Comparison of ENCODE assay signal across 8 cellular contexts in genomic region chrX:154526901-154527675, GRCh38. TPM values are rescaled to one million over a fixed set of nuclear protein-coding genes. Genes with fewer than 3 reads are reported as not detected.
DNase-seq lines count a peak whose midpoint lies in the region; ATAC-seq and TF ChIP-seq lines count a peak whose summit lies in the region.

No MANE protein-coding gene starts in this region.

- H3K27ac ChIP-seq in C4-2B: peak overlapping the region; percentile 60

- H3K4me1 Mint-ChIP-seq in activated T-helper 2 cell treated with anti-CD3 and anti-CD28 coated beads, Interferon-gamma antibody, Interleukin-2, Interleukin-4, amounts not matched to agents 10 μg/mL and 5 μg/mL and 100 μg/mL, durations not matched to agents 14 hours and 24 hours and 36 hours (ENCODE audit: low read depth): peaks cover 16% of the 10 kb centered on the region
- H3K4me1 Mint-ChIP-seq in neural crest cell: peaks cover 10% of the 10 kb centered on the region
- H3K4me1 Mint-ChIP-seq in type B pancreatic cell (ENCODE audit: unreplicated experiment): no peaks in the 10 kb centered on the region

- TF ChIP-seq CTCF in C4-2B (conservative IDR thresholded peaks at IDR 0.05) (peak; percentile 63), foreskin fibroblast (IDR thresholded peaks at IDR 0.05; ENCODE audit: low read depth, low read length) (peak; percentile 64), neural crest cell (conservative IDR thresholded peaks at IDR 0.05) (peak; percentile 60), type B pancreatic cell (conservative IDR thresholded peaks at IDR 0.05) (peak; percentile 66)

- intact Hi-C loops in activated T-helper 2 cell treated with anti-CD3 and anti-CD28 coated beads, Interferon-gamma antibody, Interleukin-2, Interleukin-4, amounts not matched to agents 10 μg/mL and 5 μg/mL and 100 μg/mL, durations not matched to agents 14 hours and 24 hours and 36 hours (cut with micrococcal nuclease): no loop called here

- no peaks in the 10 kb centered on the region for H3K27me3 Mint-ChIP-seq in activated T-helper 2 cell treated with anti-CD3 and anti-CD28 coated beads, Interferon-gamma antibody, Interleukin-2, Interleukin-4, amounts not matched to agents 10 μg/mL and 5 μg/mL and 100 μg/mL, durations not matched to agents 14 hours and 24 hours and 36 hours (ENCODE audit: low read depth)
- H3K27me3 Mint-ChIP-seq in neural crest cell (ENCODE audit: low read depth) (peaks cover 3% of the 10 kb centered on the region), type B pancreatic cell (no peaks in the 10 kb centered on the region)

- peak; percentile 62 to 66 for DNase-seq in Kasumi-1 (lab: John Stamatoyannopoulos, UW)
- peak; percentile 82 for DNase-seq in RKO (ENCODE audit: low spot score)
- DNase-seq in activated T-helper 2 cell treated with anti-CD3 and anti-CD28 coated beads, Interferon-gamma antibody, Interleukin-2, Interleukin-4, amounts not matched to agents 10 μg/mL and 5 μg/mL and 100 μg/mL, durations not matched to agents 14 hours and 24 hours and 36 hours (ENCODE audit: low spot score): peak; percentile 50
- DNase-seq in foreskin fibroblast: peak; percentile 62 to 85
- DNase-seq in neural crest cell (ENCODE audit: low read depth, low spot score): peak; percentile 60
- no peak for DNase-seq in type B pancreatic cell (ENCODE audit: extremely low spot score, unreplicated experiment)

- H3K4me3 Mint-ChIP-seq in activated T-helper 2 cell treated with anti-CD3 and anti-CD28 coated beads, Interferon-gamma antibody, Interleukin-2, Interleukin-4, amounts not matched to agents 10 μg/mL and 5 μg/mL and 100 μg/mL, durations not matched to agents 14 hours and 24 hours and 36 hours (ENCODE audit: low read depth): no peak overlapping the region
- H3K4me3 Mint-ChIP-seq in neural crest cell (peak overlapping the region; percentile 57), type B pancreatic cell (peak overlapping the region; percentile 62)

- peak overlapping the region; percentile 22 for H3K27ac Mint-ChIP-seq in activated T-helper 2 cell treated with anti-CD3 and anti-CD28 coated beads, Interferon-gamma antibody, Interleukin-2, Interleukin-4, amounts not matched to agents 10 μg/mL and 5 μg/mL and 100 μg/mL, durations not matched to agents 14 hours and 24 hours and 36 hours
- peak overlapping the region; percentile 86 for H3K27ac Mint-ChIP-seq in neural crest cell (ENCODE audit: unreplicated experiment)
- peak overlapping the region; percentile 93 for H3K27ac Mint-ChIP-seq in type B pancreatic cell

- ATAC-seq in GM19438 (IDR thresholded peaks at IDR 0.05; ENCODE audit: low read depth, unreplicated experiment): peak; percentile 86

- peaks cover 5% of the 10 kb centered on the region for H3K36me3 Mint-ChIP-seq in activated T-helper 2 cell treated with anti-CD3 and anti-CD28 coated beads, Interferon-gamma antibody, Interleukin-2, Interleukin-4, amounts not matched to agents 10 μg/mL and 5 μg/mL and 100 μg/mL, durations not matched to agents 14 hours and 24 hours and 36 hours (ENCODE audit: low read depth)
- H3K36me3 Mint-ChIP-seq in neural crest cell (ENCODE audit: low read depth) (peaks cover 2% of the 10 kb centered on the region), type B pancreatic cell (peaks cover 3% of the 10 kb centered on the region)

- H3K4me3 ChIP-seq in foreskin fibroblast (ENCODE audit: low read depth in 1 of 2, low read length in 2 of 2): peak overlapping the region; percentile 2 to 37

- no peaks in the 10 kb centered on the region for H3K9me3 Mint-ChIP-seq in activated T-helper 2 cell treated with anti-CD3 and anti-CD28 coated beads, Interferon-gamma antibody, Interleukin-2, Interleukin-4, amounts not matched to agents 10 μg/mL and 5 μg/mL and 100 μg/mL, durations not matched to agents 14 hours and 24 hours and 36 hours
- H3K9me3 Mint-ChIP-seq in neural crest cell: no peaks in the 10 kb centered on the region
- peaks cover 4% of the 10 kb centered on the region for H3K9me3 Mint-ChIP-seq in type B pancreatic cell

RNA-seq across cellular contexts. Expression of gene FAM3A, which starts 11.1 kb away (rescaled TPM):
- 39.2 and 39.8 TPM in 2 replicates for total RNA-seq in activated T-helper 2 cell treated with anti-CD3 and anti-CD28 coated beads, Interferon-gamma antibody, Interleukin-2, Interleukin-4, amounts not matched to agents 10 μg/mL and 5 μg/mL and 100 μg/mL, durations not matched to agents 14 hours and 24 hours and 36 hours
- total RNA-seq in neural crest cell (25.8 and 29.9 TPM in 2 replicates), type B pancreatic cell (ENCODE audit: low replicate concordance) (34.1 and 35.9 TPM in 2 replicates)

RNA-seq across cellular contexts. Expression of gene G6PD, which starts 19.6 kb away (rescaled TPM):
- total RNA-seq in activated T-helper 2 cell treated with anti-CD3 and anti-CD28 coated beads, Interferon-gamma antibody, Interleukin-2, Interleukin-4, amounts not matched to agents 10 μg/mL and 5 μg/mL and 100 μg/mL, durations not matched to agents 14 hours and 24 hours and 36 hours: 82.8 and 86.4 TPM in 2 replicates
- 84.4 and 93.9 TPM in 2 replicates for total RNA-seq in neural crest cell
- total RNA-seq in type B pancreatic cell (ENCODE audit: low replicate concordance): 41.3 and 57.9 TPM in 2 replicates

RNA-seq across cellular contexts. Expression of gene IKBKG, which starts 20.3 kb away (rescaled TPM):
- total RNA-seq in activated T-helper 2 cell treated with anti-CD3 and anti-CD28 coated beads, Interferon-gamma antibody, Interleukin-2, Interleukin-4, amounts not matched to agents 10 μg/mL and 5 μg/mL and 100 μg/mL, durations not matched to agents 14 hours and 24 hours and 36 hours: 40.5 and 41.7 TPM in 2 replicates
- 20.3 and 21.3 TPM in 2 replicates for total RNA-seq in neural crest cell
- 14.6 and 15.5 TPM in 2 replicates for total RNA-seq in type B pancreatic cell (ENCODE audit: low replicate concordance)

RNA-seq across cellular contexts. Expression of gene SLC10A3, which starts 36.7 kb away (rescaled TPM):
- 17.5 and 18.3 TPM in 2 replicates for total RNA-seq in activated T-helper 2 cell treated with anti-CD3 and anti-CD28 coated beads, Interferon-gamma antibody, Interleukin-2, Interleukin-4, amounts not matched to agents 10 μg/mL and 5 μg/mL and 100 μg/mL, durations not matched to agents 14 hours and 24 hours and 36 hours
- total RNA-seq in neural crest cell (7.8 TPM in 2 replicates), type B pancreatic cell (ENCODE audit: low replicate concordance) (13.0 and 23.0 TPM in 2 replicates)

RNA-seq across cellular contexts. Expression of gene UBL4A, which starts 40.7 kb away (rescaled TPM):
- 55.5 and 56.1 TPM in 2 replicates for total RNA-seq in activated T-helper 2 cell treated with anti-CD3 and anti-CD28 coated beads, Interferon-gamma antibody, Interleukin-2, Interleukin-4, amounts not matched to agents 10 μg/mL and 5 μg/mL and 100 μg/mL, durations not matched to agents 14 hours and 24 hours and 36 hours
- total RNA-seq in neural crest cell (39.2 and 39.5 TPM in 2 replicates), type B pancreatic cell (ENCODE audit: low replicate concordance) (23.3 and 28.7 TPM in 2 replicates)

Comparison
In these comparisons a context has a peak if more than half of its experiments do, and no peak if none do; other contexts are left out.
1. H3K27ac Mint-ChIP-seq: peak in every context shown above with its lines; median percentile 93 in type B pancreatic cell; 86 in neural crest cell; 22 in activated T-helper 2 cell treated with anti-CD3 and anti-CD28 coated beads, Interferon-gamma antibody, Interleukin-2, Interleukin-4, amounts not matched to agents 10 μg/mL and 5 μg/mL and 100 μg/mL, durations not matched to agents 14 hours and 24 hours and 36 hours.